Comparison of ENCODE assay signal across 17 cellular contexts in the genomic region with DNA sequence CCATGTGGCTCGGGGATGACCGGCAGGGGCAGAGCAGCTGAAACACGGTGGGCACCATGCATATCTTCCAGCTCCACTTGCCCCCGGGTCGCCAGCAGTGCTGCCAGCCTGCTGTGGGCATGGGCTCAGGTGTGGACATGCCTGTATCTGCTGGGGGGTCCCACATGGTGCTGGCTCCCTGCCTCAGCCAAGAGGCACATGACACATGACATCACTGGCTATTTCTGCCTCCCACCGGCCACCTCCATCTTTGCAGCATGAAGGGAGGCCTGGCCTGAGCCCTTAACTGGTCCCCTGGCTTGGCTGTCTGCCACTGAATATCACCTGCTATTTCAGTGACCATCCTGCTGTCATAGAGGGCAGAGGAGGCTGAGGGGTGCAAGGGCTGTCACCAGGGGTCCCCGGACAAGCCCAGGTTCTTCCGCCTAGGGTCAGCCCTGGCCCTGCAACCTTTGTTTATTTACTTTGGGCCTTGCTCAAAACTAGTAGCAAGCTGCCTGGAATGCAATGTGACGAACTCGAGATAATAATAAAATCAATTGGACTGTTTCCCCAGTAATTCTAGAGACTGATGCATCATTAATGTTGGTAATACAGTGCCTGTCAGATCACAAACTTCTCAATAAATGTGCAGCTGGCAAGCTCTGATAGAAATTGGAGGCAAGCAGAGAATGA. TPM values are rescaled to one million over a fixed set of nuclear protein-coding genes. Genes with fewer than 3 reads are reported as not detected.
DNase-seq lines count a peak whose midpoint lies in the region; ATAC-seq and TF ChIP-seq lines count a peak whose summit lies in the region.
"Had no signal": no experiment of that assay in that cellular context is flagged by ENCODE, and none has a peak within 500 bp of the region (broad histone marks: within the 10 kb centered on the region; RNA-seq: fewer than 3 reads in every experiment).

No MANE protein-coding gene starts in this region.

- H3K9me3 ChIP-seq in breast epithelium (no peaks in the 10 kb centered on the region), mammary epithelial cell (replicated peaks; ENCODE audit: insufficient read depth, low read length) (no peaks in the 10 kb centered on the region), right lobe of liver (no peaks in the 10 kb centered on the region)

- peaks cover 19 to 37% of the 10 kb centered on the region in 2 donors for H3K4me1 ChIP-seq in breast epithelium
- H3K4me1 ChIP-seq in mammary epithelial cell (ENCODE audit: insufficient read depth, low read length): peaks cover 27% of the 10 kb centered on the region
- peaks cover 0 to 63% (median 31%) of the 10 kb centered on the region in 4 donors for H3K4me1 ChIP-seq in right lobe of liver

- CTCF ChIA-PET in mammary epithelial cell (lab: Charles Lee; ENCODE audit: low non-redundant PET): no interaction called here

- H3K36me3 Mint-ChIP-seq in type B pancreatic cell: peaks cover 8% of the 10 kb centered on the region
- H3K36me3 Mint-ChIP-seq: activated naive CD4-positive, alpha-beta T cell treated with anti-CD3 and anti-CD28 coated beads, Interleukin-2, amount 50 U/mL, for 24 hours; CD8-positive, alpha-beta T cell had no signal

- intact Hi-C loops in breast epithelium (cut with DNase I; ENCODE audit: low total_unique reads): no loop called here
- intact Hi-C loops in mammary epithelial cell (cut with micrococcal nuclease): no loop called here
- intact Hi-C loops in right lobe of liver (cut with DNase I): loop anchor here in 1 of 2 donors (10.0 kb wide), 1 partner anchor 98 kb away; no protein-coding TSS in a partner anchor

- no peaks in the 10 kb centered on the region for H3K9me3 Mint-ChIP-seq in type B pancreatic cell
- H3K9me3 Mint-ChIP-seq: activated naive CD4-positive, alpha-beta T cell treated with anti-CD3 and anti-CD28 coated beads, Interleukin-2, amount 50 U/mL, for 24 hours; CD8-positive, alpha-beta T cell had no signal

- H3K4me3 ChIP-seq in breast epithelium (no peak overlapping the region), mammary epithelial cell (replicated peaks in 1 of 3; ENCODE audit: insufficient read depth in 1 of 3, low read depth in 2 of 3, low read length in 3 of 3) (no peak overlapping the region), choroid plexus epithelial cell (ENCODE audit: low read depth, low read length) (no peak overlapping the region), right lobe of liver (no peak overlapping the region)

- DNase-seq in breast epithelium (ENCODE audit: low spot score in 2 of 2) (no peak), mammary epithelial cell (no peak), choroid plexus epithelial cell (ENCODE audit: low read depth) (peak; percentile 39), right lobe of liver (no peak), type B pancreatic cell (ENCODE audit: extremely low spot score, unreplicated experiment) (no peak), occipital lobe (lab: John Stamatoyannopoulos, UW) (no peak), NCI-H2196 treated with DMSO at 0.1 percent for 48 hours (lab: John Stamatoyannopoulos, UW; ENCODE audit: unreplicated experiment) (no peak), superior temporal gyrus (ENCODE audit: extremely low spot score) (no peak)
- DNase-seq: activated CD4-positive, alpha-beta T cell treated with anti-CD3 and anti-CD28 coated beads for 1 hour; activated CD8-positive, alpha-beta memory T cell treated with anti-CD3 and anti-CD28 coated beads, Interleukin-2, amount 50 U/mL, for 48 hours; CD8-positive, alpha-beta T cell; effector memory CD4-positive, alpha-beta T cell; foreskin keratinocyte; NCI-H1930; NCI-H524 treated with DMSO at 0.1 percent for 48 hours; T-helper 2 cell had no signal

- H3K36me3 ChIP-seq in breast epithelium (no peaks in the 10 kb centered on the region), mammary epithelial cell (ENCODE audit: insufficient read depth, low read length) (no peaks in the 10 kb centered on the region), right lobe of liver (no peaks in the 10 kb centered on the region)

- ATAC-seq in right lobe of liver: peak; percentile 28 to 55 (median 43)
- ATAC-seq: CD8-positive, alpha-beta T cell; foreskin keratinocyte had no signal

- peak overlapping the region; percentile 70 for H3K27ac Mint-ChIP-seq in type B pancreatic cell
- H3K27ac Mint-ChIP-seq: activated naive CD4-positive, alpha-beta T cell treated with anti-CD3 and anti-CD28 coated beads, Interleukin-2, amount 50 U/mL, for 24 hours; CD8-positive, alpha-beta T cell had no signal

- no peak overlapping the region for H3K4me2 ChIP-seq in mammary epithelial cell (ENCODE audit: insufficient read depth, low read depth, low read length)

- TF ChIP-seq POLR2A in breast epithelium (IDR thresholded peaks at IDR 0.05): no peak
- TF ChIP-seq POLR2A in right lobe of liver (IDR thresholded peaks at IDR 0.05): no peak

- peak overlapping the region; percentile 68 to 93 for H3K27ac ChIP-seq in breast epithelium
- H3K27ac ChIP-seq in mammary epithelial cell (ENCODE audit: insufficient read depth, low read depth, low read length): no peak overlapping the region
- peak overlapping the region in 2 of 3 donors; percentile 12 to 47 for H3K27ac ChIP-seq in right lobe of liver
- H3K27ac ChIP-seq: foreskin keratinocyte had no signal

- H3K4me3 Mint-ChIP-seq in type B pancreatic cell: no peak overlapping the region
- H3K4me3 Mint-ChIP-seq: activated naive CD4-positive, alpha-beta T cell treated with anti-CD3 and anti-CD28 coated beads, Interleukin-2, amount 50 U/mL, for 24 hours; CD8-positive, alpha-beta T cell had no signal

- H3K4me1 Mint-ChIP-seq in type B pancreatic cell (ENCODE audit: unreplicated experiment): peaks cover 63% of the 10 kb centered on the region

- H3K9ac ChIP-seq in mammary epithelial cell (ENCODE audit: insufficient read depth, low read length): no peak overlapping the region

- in situ Hi-C loops in mammary epithelial cell (cut with MboI; ENCODE audit: low sequenced_read_pairs in 2 of 2): no loop called here

- H2AFZ ChIP-seq in mammary epithelial cell (ENCODE audit: low read depth, low read length): no peak overlapping the region

- H3K27me3 ChIP-seq in breast epithelium (no peaks in the 10 kb centered on the region), mammary epithelial cell (ENCODE audit: insufficient read depth, low read length) (no peaks in the 10 kb centered on the region), right lobe of liver (no peaks in the 10 kb centered on the region)
- H3K27me3 ChIP-seq: foreskin keratinocyte had no signal

- WGBS in mammary epithelial cell (ENCODE audit: low coverage, missing lambda C conversion rate): 65% methylated on average over 8 of the region's 10 CpGs
- 35% methylated on average over 6 of the region's 10 CpGs for WGBS in right lobe of liver (ENCODE audit: insufficient coverage, low coverage, low lambda C conversion rate, missing lambda C conversion rate)

- dilution Hi-C loops in mammary epithelial cell (cut with HindIII; ENCODE audit: low sequenced_read_pairs): no loop called here

- BruUV-seq in mammary epithelial cell (replicated peaks; lab: Mats Ljungman, UMichigan): no TSS peak

- no peaks in the 10 kb centered on the region for H4K20me1 ChIP-seq in mammary epithelial cell (ENCODE audit: insufficient read depth, low read length)

- TF ChIP-seq CTCF in breast epithelium (IDR thresholded peaks at IDR 0.05) (no peak), mammary epithelial cell (conservative IDR thresholded peaks at IDR 0.05 in 1 of 2, IDR thresholded peaks at IDR 0.05 in 1 of 2; ENCODE audit: extremely low read depth in 1 of 2, insufficient read depth in 1 of 2, low read depth in 1 of 2, low read length in 2 of 2) (no peak), choroid plexus epithelial cell (conservative IDR thresholded peaks at IDR 0.05; ENCODE audit: low read depth, low read length) (no peak), right lobe of liver (IDR thresholded peaks at IDR 0.05) (no peak), type B pancreatic cell (conservative IDR thresholded peaks at IDR 0.05) (no peak)

- H3K27me3 Mint-ChIP-seq in type B pancreatic cell: no peaks in the 10 kb centered on the region
- H3K27me3 Mint-ChIP-seq: activated naive CD4-positive, alpha-beta T cell treated with anti-CD3 and anti-CD28 coated beads, Interleukin-2, amount 50 U/mL, for 24 hours had no signal

- H3K79me2 ChIP-seq in mammary epithelial cell (ENCODE audit: insufficient read depth, low read length): peaks cover 94% of the 10 kb centered on the region

RNA-seq across cellular contexts. Expression of a gene that starts 28.4 kb away (rescaled TPM):
- 10 to 100 TPM; 34.4 to 63.7 (median 39.8) TPM for total RNA-seq in breast epithelium
- 10 to 100 TPM; 22.3 to 25.0 TPM for total RNA-seq in mammary epithelial cell
- polyA plus RNA-seq in mammary epithelial cell: 5.9 TPM
- 16.3 TPM for polyA minus RNA-seq in mammary epithelial cell
- total RNA-seq in right lobe of liver: 10 to 100 TPM in 5 of 6 experiments, 1 to 10 TPM in 1; 9.9 to 22.8 (median 12.3) TPM
- 62.2 and 102 TPM in 2 replicates for total RNA-seq in type B pancreatic cell (ENCODE audit: low replicate concordance)
- total RNA-seq in occipital lobe: 29.5 TPM
